ENCODE assay signal across 1 cellular context in the genomic region with DNA sequence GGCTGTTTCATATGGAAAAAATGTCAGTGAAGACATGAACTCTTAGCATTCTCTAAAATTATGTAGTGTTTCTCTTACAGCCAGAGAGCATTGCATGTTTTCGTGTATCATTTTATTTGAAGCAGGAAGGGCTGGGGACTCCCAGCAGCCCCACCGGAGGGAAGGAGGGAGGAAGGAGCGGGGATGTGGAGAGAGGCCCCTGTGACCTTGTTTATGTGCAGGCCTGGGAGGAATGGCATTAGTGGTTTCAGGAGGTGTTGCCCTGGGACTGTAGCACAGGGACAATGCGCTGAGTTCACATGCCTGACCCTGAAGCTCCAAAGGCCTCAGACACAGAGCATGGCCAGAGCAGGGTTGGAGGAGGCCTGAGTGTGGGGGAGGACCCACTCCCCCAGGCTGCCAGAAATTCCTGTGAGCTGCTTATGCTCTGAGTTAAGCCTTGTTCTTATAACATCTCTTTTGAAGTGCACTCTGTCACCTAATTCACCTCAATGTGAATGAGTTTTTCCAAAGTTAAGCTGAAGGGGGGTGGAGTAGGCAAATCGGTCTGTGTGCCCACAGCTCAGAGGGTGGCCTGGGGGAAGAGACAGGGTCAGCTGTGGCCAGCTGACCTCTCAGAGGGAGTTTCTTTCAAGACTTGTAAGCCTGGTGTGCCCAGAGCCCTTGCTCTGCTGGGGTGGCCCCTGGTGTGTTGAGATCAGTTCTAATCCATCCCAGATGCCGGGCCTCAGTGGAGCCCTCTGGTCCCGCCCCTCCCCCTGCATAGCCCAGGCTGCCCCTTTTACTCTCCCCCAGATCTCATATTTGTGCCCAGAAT.
TF ChIP-seq lines count a peak whose summit lies in the region.

No MANE protein-coding gene starts in this region.

TF ChIP-seq in HEK293, 187 proteins besides CTCF, POLR2A, EP300 and RAD21 (continued from another document):
- TF ChIP-seq, protein P1, sequence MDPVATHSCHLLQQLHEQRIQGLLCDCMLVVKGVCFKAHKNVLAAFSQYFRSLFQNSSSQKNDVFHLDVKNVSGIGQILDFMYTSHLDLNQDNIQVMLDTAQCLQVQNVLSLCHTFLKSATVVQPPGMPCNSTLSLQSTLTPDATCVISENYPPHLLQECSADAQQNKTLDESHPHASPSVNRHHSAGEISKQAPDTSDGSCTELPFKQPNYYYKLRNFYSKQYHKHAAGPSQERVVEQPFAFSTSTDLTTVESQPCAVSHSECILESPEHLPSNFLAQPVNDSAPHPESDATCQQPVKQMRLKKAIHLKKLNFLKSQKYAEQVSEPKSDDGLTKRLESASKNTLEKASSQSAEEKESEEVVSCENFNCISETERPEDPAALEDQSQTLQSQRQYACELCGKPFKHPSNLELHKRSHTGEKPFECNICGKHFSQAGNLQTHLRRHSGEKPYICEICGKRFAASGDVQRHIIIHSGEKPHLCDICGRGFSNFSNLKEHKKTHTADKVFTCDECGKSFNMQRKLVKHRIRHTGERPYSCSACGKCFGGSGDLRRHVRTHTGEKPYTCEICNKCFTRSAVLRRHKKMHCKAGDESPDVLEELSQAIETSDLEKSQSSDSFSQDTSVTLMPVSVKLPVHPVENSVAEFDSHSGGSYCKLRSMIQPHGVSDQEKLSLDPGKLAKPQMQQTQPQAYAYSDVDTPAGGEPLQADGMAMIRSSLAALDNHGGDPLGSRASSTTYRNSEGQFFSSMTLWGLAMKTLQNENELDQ (tag by site-specific recombination; IDR thresholded peaks at IDR 0.05; ENCODE audit: low read depth): no peak
- TF ChIP-seq EGR2 (tag by site-specific recombination; IDR thresholded peaks at IDR 0.05; ENCODE audit: low read depth): peak; percentile 64
- TF ChIP-seq ZSCAN30 (tag by site-specific recombination; IDR thresholded peaks at IDR 0.05): no peak
- TF ChIP-seq, protein P2, sequence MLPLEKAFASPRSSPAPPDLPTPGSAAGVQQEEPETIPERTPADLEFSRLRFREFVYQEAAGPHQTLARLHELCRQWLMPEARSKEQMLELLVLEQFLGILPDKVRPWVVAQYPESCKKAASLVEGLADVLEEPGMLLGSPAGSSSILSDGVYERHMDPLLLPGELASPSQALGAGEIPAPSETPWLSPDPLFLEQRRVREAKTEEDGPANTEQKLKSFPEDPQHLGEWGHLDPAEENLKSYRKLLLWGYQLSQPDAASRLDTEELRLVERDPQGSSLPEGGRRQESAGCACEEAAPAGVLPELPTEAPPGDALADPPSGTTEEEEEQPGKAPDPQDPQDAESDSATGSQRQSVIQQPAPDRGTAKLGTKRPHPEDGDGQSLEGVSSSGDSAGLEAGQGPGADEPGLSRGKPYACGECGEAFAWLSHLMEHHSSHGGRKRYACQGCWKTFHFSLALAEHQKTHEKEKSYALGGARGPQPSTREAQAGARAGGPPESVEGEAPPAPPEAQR (tag by site-specific recombination; IDR thresholded peaks at IDR 0.05): no peak
- no peak for TF ChIP-seq ZNF366 (tag by site-specific recombination; conservative IDR thresholded peaks at IDR 0.05)
- TF ChIP-seq BCL11A (tag by site-specific recombination; IDR thresholded peaks at IDR 0.05; ENCODE audit: low read depth): no peak
- TF ChIP-seq ZNF776 (tag by site-specific recombination; IDR thresholded peaks at IDR 0.05; ENCODE audit: borderline replicate concordance): no peak
- TF ChIP-seq ZNF416 (tag by site-specific recombination; IDR thresholded peaks at IDR 0.05): no peak
- no peak for TF ChIP-seq ZNF473 (tag by site-specific recombination; IDR thresholded peaks at IDR 0.05)
- TF ChIP-seq, protein P3, sequence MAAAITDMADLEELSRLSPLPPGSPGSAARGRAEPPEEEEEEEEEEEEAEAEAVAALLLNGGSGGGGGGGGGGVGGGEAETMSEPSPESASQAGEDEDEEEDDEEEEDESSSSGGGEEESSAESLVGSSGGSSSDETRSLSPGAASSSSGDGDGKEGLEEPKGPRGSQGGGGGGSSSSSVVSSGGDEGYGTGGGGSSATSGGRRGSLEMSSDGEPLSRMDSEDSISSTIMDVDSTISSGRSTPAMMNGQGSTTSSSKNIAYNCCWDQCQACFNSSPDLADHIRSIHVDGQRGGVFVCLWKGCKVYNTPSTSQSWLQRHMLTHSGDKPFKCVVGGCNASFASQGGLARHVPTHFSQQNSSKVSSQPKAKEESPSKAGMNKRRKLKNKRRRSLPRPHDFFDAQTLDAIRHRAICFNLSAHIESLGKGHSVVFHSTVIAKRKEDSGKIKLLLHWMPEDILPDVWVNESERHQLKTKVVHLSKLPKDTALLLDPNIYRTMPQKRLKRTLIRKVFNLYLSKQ (tag by site-specific recombination; IDR thresholded peaks at IDR 0.05; ENCODE audit: borderline replicate concordance): no peak
- TF ChIP-seq ZNF174 (tag by site-specific recombination; IDR thresholded peaks at IDR 0.05): no peak
- TF ChIP-seq, protein P4, sequence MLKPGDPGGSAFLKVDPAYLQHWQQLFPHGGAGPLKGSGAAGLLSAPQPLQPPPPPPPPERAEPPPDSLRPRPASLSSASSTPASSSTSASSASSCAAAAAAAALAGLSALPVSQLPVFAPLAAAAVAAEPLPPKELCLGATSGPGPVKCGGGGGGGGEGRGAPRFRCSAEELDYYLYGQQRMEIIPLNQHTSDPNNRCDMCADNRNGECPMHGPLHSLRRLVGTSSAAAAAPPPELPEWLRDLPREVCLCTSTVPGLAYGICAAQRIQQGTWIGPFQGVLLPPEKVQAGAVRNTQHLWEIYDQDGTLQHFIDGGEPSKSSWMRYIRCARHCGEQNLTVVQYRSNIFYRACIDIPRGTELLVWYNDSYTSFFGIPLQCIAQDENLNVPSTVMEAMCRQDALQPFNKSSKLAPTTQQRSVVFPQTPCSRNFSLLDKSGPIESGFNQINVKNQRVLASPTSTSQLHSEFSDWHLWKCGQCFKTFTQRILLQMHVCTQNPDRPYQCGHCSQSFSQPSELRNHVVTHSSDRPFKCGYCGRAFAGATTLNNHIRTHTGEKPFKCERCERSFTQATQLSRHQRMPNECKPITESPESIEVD (tag by site-specific recombination; IDR thresholded peaks at IDR 0.05): no peak
- no peak for TF ChIP-seq ZNF335 (tag by site-specific recombination; conservative IDR thresholded peaks at IDR 0.05)
- TF ChIP-seq ZNF837 (tag by site-specific recombination; IDR thresholded peaks at IDR 0.05): no peak
- TF ChIP-seq ZNF510 (tag by site-specific recombination; IDR thresholded peaks at IDR 0.05; ENCODE audit: insufficient replicate concordance): no peak
TF ChIP-seq in HEK293: peak in this region for 3.
